27 cellular contexts compared by ENCODE assay signal in genomic region chr1:238123201-238123600, GRCh38.
"Had no signal": no experiment of that assay in that cellular context is flagged by ENCODE, and none has a peak within 500 bp of the region (broad histone marks: within the 10 kb centered on the region; RNA-seq: fewer than 3 reads in every experiment).

No MANE protein-coding gene starts in this region.

- H2AFZ ChIP-seq: neural progenitor cell had no signal

- H3K36me3 ChIP-seq: neural progenitor cell, neutrophil, pancreas, prostate gland, right lobe of liver, sigmoid colon, stomach, thoracic aorta, thyroid gland, tibial nerve, upper lobe of left lung, vagina had no signal

- H3K27ac Mint-ChIP-seq: natural killer cell treated with Interleukin-12 subunit alpha and Interleukin-12 subunit beta and Interleukin-15 and Interleukin-18, amount 100 ng/mL, for 72 hours; nephron progenitor cell; neural progenitor cell; stimulated activated effector memory CD8-positive, alpha-beta T cell treated with anti-CD3 and anti-CD28 coated beads, Interleukin-12 subunit alpha, Interleukin-12 subunit beta, amount 100 ng/mL, for 72 hours; stimulated activated naive B cell treated with anti-CD40 and anti-IgM and Interleukin-4, amounts not matched to agents 10 μg/mL and 1 μg/mL and 100 μg/mL, for 72 hours; stimulated activated naive CD8-positive, alpha-beta T cell treated with anti-CD3 and anti-CD28 coated beads, Interleukin-15, Interleukin-2, amounts not matched to agents 100 ng/mL and 50 ng/mL, for 24 hours had no signal

- H3K27ac ChIP-seq: neural progenitor cell, neutrophil, pancreas, prostate gland, right lobe of liver, sigmoid colon, stomach, thoracic aorta, thyroid gland, tibial nerve, upper lobe of left lung, vagina had no signal

- H3K27me3 ChIP-seq: neural progenitor cell, neutrophil, pancreas, right lobe of liver, sigmoid colon, stomach, thyroid gland, tibial nerve, upper lobe of left lung, vagina had no signal

- H3K4me1 Mint-ChIP-seq: naive thymus-derived CD8-positive, alpha-beta T cell; nephron progenitor cell; neural progenitor cell; stimulated activated effector memory CD8-positive, alpha-beta T cell treated with anti-CD3 and anti-CD28 coated beads, Interleukin-12 subunit alpha, Interleukin-12 subunit beta, amount 100 ng/mL, for 72 hours; stimulated activated naive B cell treated with anti-CD40 and anti-IgM and Interleukin-4, amounts not matched to agents 10 μg/mL and 1 μg/mL and 100 μg/mL, for 72 hours had no signal

- DNase-seq: naive thymus-derived CD8-positive, alpha-beta T cell; nephron progenitor cell; nucleus accumbens; pancreas; right cardiac atrium; right lobe of liver; sigmoid colon; small intestine; stimulated activated CD4-positive, alpha-beta T cell treated with anti-CD3 and anti-CD28 coated beads, Interleukin-15, amount 100 ng/mL, for 24 hours; stimulated activated CD4-positive, alpha-beta T cell treated with anti-CD3 and anti-CD28 coated beads, Interleukin-2, amount 100 ng/mL, for 24 hours; stimulated activated CD4-positive, alpha-beta T cell treated with anti-CD3 and anti-CD28 coated beads, Interleukin-2, amount 100 ng/mL, for 48 hours; stimulated activated CD4-positive, alpha-beta T cell treated with anti-CD3 and anti-CD28 coated beads, Interleukin-4, amount 100 ng/mL, for 24 hours; stimulated activated naive B cell treated with anti-CD40 and anti-IgM and Interleukin-4, amounts not matched to agents 10 μg/mL and 1 μg/mL and 100 μg/mL, for 72 hours; stimulated activated naive CD4-positive, alpha-beta T cell treated with Interleukin-2 at 50 U/mL for 16 hours; stomach; thyroid gland; trophoblast cell; upper lobe of left lung had no signal

- H3K36me3 Mint-ChIP-seq: naive thymus-derived CD8-positive, alpha-beta T cell; natural killer cell treated with Interleukin-12 subunit alpha and Interleukin-12 subunit beta and Interleukin-15 and Interleukin-18, amount 100 ng/mL, for 72 hours; neural progenitor cell; stimulated activated effector memory CD8-positive, alpha-beta T cell treated with anti-CD3 and anti-CD28 coated beads, Interleukin-12 subunit alpha, Interleukin-12 subunit beta, amount 100 ng/mL, for 72 hours; stimulated activated naive B cell treated with anti-CD40 and anti-IgM and Interleukin-4, amounts not matched to agents 10 μg/mL and 1 μg/mL and 100 μg/mL, for 72 hours had no signal

- H3K4me3 ChIP-seq: neural progenitor cell, pancreas, prostate gland, right lobe of liver, sigmoid colon, stomach, thoracic aorta, thyroid gland, tibial nerve, upper lobe of left lung, vagina had no signal

- H3K9me3 Mint-ChIP-seq: natural killer cell treated with Interleukin-12 subunit alpha and Interleukin-12 subunit beta and Interleukin-15 and Interleukin-18, amount 100 ng/mL, for 72 hours; nephron progenitor cell; neural progenitor cell; stimulated activated naive CD8-positive, alpha-beta T cell treated with anti-CD3 and anti-CD28 coated beads, Interleukin-15, Interleukin-2, amounts not matched to agents 100 ng/mL and 50 ng/mL, for 24 hours had no signal

- H3K4me1 ChIP-seq: pancreas, prostate gland, right lobe of liver, sigmoid colon, stomach, thyroid gland, tibial nerve, upper lobe of left lung, vagina had no signal

- H3K4me2 ChIP-seq: neural progenitor cell had no signal

- H3K9me3 ChIP-seq: neutrophil, pancreas, prostate gland, right lobe of liver, sigmoid colon, stomach, thoracic aorta, thyroid gland, tibial nerve, upper lobe of left lung, vagina had no signal

- H3K27me3 Mint-ChIP-seq: naive thymus-derived CD8-positive, alpha-beta T cell; natural killer cell treated with Interleukin-12 subunit alpha and Interleukin-12 subunit beta and Interleukin-15 and Interleukin-18, amount 100 ng/mL, for 72 hours; stimulated activated naive B cell treated with anti-CD40 and anti-IgM and Interleukin-4, amounts not matched to agents 10 μg/mL and 1 μg/mL and 100 μg/mL, for 72 hours; stimulated activated naive CD8-positive, alpha-beta T cell treated with anti-CD3 and anti-CD28 coated beads, Interleukin-15, Interleukin-2, amounts not matched to agents 100 ng/mL and 50 ng/mL, for 24 hours had no signal

- H3K9ac ChIP-seq: neural progenitor cell had no signal

- ATAC-seq: naive thymus-derived CD8-positive, alpha-beta T cell; natural killer cell treated with Interleukin-12 subunit alpha and Interleukin-12 subunit beta and Interleukin-15 and Interleukin-18, amount 100 ng/mL, for 72 hours; pancreas; right cardiac atrium; right lobe of liver; stimulated activated effector memory CD8-positive, alpha-beta T cell treated with anti-CD3 and anti-CD28 coated beads, Interleukin-12 subunit alpha, Interleukin-12 subunit beta, amount 100 ng/mL, for 72 hours; stimulated activated naive B cell treated with anti-CD40 and anti-IgM and Interleukin-4, amounts not matched to agents 10 μg/mL and 1 μg/mL and 100 μg/mL, for 72 hours had no signal

- H3K4me3 Mint-ChIP-seq: naive thymus-derived CD8-positive, alpha-beta T cell; natural killer cell treated with Interleukin-12 subunit alpha and Interleukin-12 subunit beta and Interleukin-15 and Interleukin-18, amount 100 ng/mL, for 72 hours; nephron progenitor cell; neural progenitor cell; stimulated activated effector memory CD8-positive, alpha-beta T cell treated with anti-CD3 and anti-CD28 coated beads, Interleukin-12 subunit alpha, Interleukin-12 subunit beta, amount 100 ng/mL, for 72 hours; stimulated activated naive B cell treated with anti-CD40 and anti-IgM and Interleukin-4, amounts not matched to agents 10 μg/mL and 1 μg/mL and 100 μg/mL, for 72 hours; stimulated activated naive CD8-positive, alpha-beta T cell treated with anti-CD3 and anti-CD28 coated beads, Interleukin-15, Interleukin-2, amounts not matched to agents 100 ng/mL and 50 ng/mL, for 24 hours had no signal
